1 cellular context compared by ENCODE assay signal in the genomic region with DNA sequence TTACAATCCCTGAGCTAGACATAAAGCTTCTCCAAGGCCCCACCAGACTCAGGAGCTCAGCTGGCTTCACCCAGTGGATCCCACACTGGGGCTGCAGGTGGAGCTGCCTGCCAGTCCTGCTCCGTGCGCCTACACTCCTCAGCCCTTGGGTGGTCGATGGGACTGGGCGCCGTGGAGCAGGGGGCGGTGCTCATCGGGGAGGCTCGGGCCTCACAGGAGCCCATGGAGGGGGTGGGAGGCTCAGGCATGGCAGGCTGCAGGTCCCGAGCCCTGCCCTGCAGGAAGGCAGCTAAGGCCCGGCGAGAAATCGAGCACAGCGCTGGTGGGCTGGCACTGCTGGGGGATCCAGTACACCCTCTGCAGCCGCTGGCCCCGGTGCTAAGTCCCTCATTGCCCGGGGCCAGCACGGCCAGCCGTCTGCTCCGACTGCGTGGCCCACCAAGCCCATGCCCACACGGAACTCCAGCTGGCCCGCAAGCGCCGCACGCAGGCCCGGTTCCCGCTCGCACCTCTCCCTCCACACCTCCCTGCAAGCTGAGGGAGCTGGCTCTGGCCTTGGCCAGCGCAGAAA. TPM values are rescaled to one million over a fixed set of nuclear protein-coding genes. Genes with fewer than 3 reads are reported as not detected.
"Had no signal": no experiment of that assay in that cellular context is flagged by ENCODE, and none has a peak within 500 bp of the region (broad histone marks: within the 10 kb centered on the region; RNA-seq: fewer than 3 reads in every experiment).

No MANE protein-coding gene starts in this region.

RNA-seq across cellular contexts. Expression of a gene that starts 53.4 kb away (rescaled TPM):
- total RNA-seq: cardiac muscle cell had no signal
- polyA plus RNA-seq: cardiac muscle cell had no signal
